ENCODE assay signal across 8 cellular contexts in genomic region chr14:68792830-68793733, GRCh38. TPM values are rescaled to one million over a fixed set of nuclear protein-coding genes. Genes with fewer than 3 reads are reported as not detected.
DNase-seq lines count a peak whose midpoint lies in the region; ATAC-seq and TF ChIP-seq lines count a peak whose summit lies in the region.

TSS of gene ZFP36L1 (minus strand) at chr14:68793067. CDS start at chr14:68792938, 129 bp downstream.

- no TSS peak for BruUV-seq in PC-3 (replicated peaks; lab: Mats Ljungman, UMichigan)

- H3K4me3 Mint-ChIP-seq in activated T-cell treated with anti-CD3 and anti-CD28 coated beads, Interleukin-2, amount 50 U/mL, for 72 hours = peak within 1 kb of the TSS; percentile 91 to 96

- peaks cover 35% of the 10 kb centered on the region for H3K36me3 ChIP-seq in PC-3 (ENCODE audit: low read depth, low read length)
- peaks cover 22 to 46% of the 10 kb centered on the region in 2 donors for H3K36me3 ChIP-seq in muscle layer of duodenum (ENCODE audit: control insufficient read depth in 1 of 2, insufficient read depth in 2 of 2, low read length in 2 of 2)

- CTCF ChIA-PET in PC-3 (lab: Charles Lee) = interaction anchor here (0.5 to 1.0 kb wide), 4 partner anchors 23 to 543 kb away, joined by 3 to 11 read pairs (median 7); no protein-coding TSS in a partner anchor

- peak within 1 kb of the TSS; percentile 86 for H3K4me2 ChIP-seq in PC-3 (ENCODE audit: low read length)

- peak within 1 kb of the TSS; percentile 90 for H3K4me3 ChIP-seq in PC-3 (ENCODE audit: low read length)
- peak within 1 kb of the TSS; percentile 99 to 100 for H3K4me3 ChIP-seq in muscle layer of duodenum (ENCODE audit: low read depth in 1 of 2, low read length in 2 of 2)

- H3K4me1 Mint-ChIP-seq in activated T-cell treated with anti-CD3 and anti-CD28 coated beads, Interleukin-2, amount 50 U/mL, for 72 hours (ENCODE audit: low read depth) = peaks cover 54% of the 10 kb centered on the region

- H3K9me3 Mint-ChIP-seq in activated T-cell treated with anti-CD3 and anti-CD28 coated beads, Interleukin-2, amount 50 U/mL, for 72 hours = no peaks in the 10 kb centered on the region

- peaks cover 38% of the 10 kb centered on the region for H3K4me1 ChIP-seq in PC-3 (ENCODE audit: insufficient read depth, low read length)
- peaks cover 0 to 5% of the 10 kb centered on the region in 2 donors for H3K4me1 ChIP-seq in muscle layer of duodenum (ENCODE audit: control insufficient read depth in 1 of 2, insufficient read depth in 2 of 2, low read length in 2 of 2)

- peak within 1 kb of the TSS; percentile 97 for H3K9ac ChIP-seq in PC-3 (ENCODE audit: low read length)

- no peaks in the 10 kb centered on the region for H3K27me3 ChIP-seq in PC-3 (ENCODE audit: low read length)
- H3K27me3 ChIP-seq in muscle layer of duodenum (ENCODE audit: low read depth, low read length) = no peaks in the 10 kb centered on the region

- H3K9me3 ChIP-seq in PC-3 (ENCODE audit: low read length) (no peaks in the 10 kb centered on the region), muscle layer of duodenum (ENCODE audit: control insufficient read depth in 1 of 2, low read length in 2 of 2) (no peaks in the 10 kb centered on the region)

- H3K27me3 Mint-ChIP-seq in activated T-cell treated with anti-CD3 and anti-CD28 coated beads, Interleukin-2, amount 50 U/mL, for 72 hours (ENCODE audit: low read depth) = no peaks in the 10 kb centered on the region

- TF ChIP-seq CTCF in PC-3 (conservative IDR thresholded peaks at IDR 0.05; ENCODE audit: low read depth, low read length) = no peak

- H3K36me3 Mint-ChIP-seq in activated T-cell treated with anti-CD3 and anti-CD28 coated beads, Interleukin-2, amount 50 U/mL, for 72 hours (ENCODE audit: insufficient read depth in 2 of 2) = peaks cover 29 to 32% of the 10 kb centered on the region in 2 donors

- DNase-seq in NCI-H1417 (lab: John Stamatoyannopoulos, UW) = peak in 2 of 3 experiments; percentile 45 to 55
- DNase-seq in NCI-H1417 treated with DMSO at 0.1 percent for 48 hours (lab: John Stamatoyannopoulos, UW) = no peak
- peak; percentile 93 for DNase-seq in PC-3
- DNase-seq in activated T-cell treated with anti-CD3 and anti-CD28 coated beads, Interleukin-2, amount 50 U/mL, for 72 hours = peak; percentile 88
- DNase-seq in stimulated activated CD8-positive, alpha-beta memory T cell treated with anti-CD3 and anti-CD28 coated beads, Interleukin-7, amount 100 ng/mL, for 1 hour (ENCODE audit: low read depth in 2 of 2) = peak; percentile 84 to 86

- H3K27ac Mint-ChIP-seq in activated T-cell treated with anti-CD3 and anti-CD28 coated beads, Interleukin-2, amount 50 U/mL, for 72 hours = peak within 1 kb of the TSS; percentile 98

- intact Hi-C loops in PC-3 (cut with micrococcal nuclease) = loop anchor here (1.0 to 10.0 kb wide), 6 partner anchors 23 to 858 kb away; no protein-coding TSS in a partner anchor

- no peaks in the 10 kb centered on the region for H3F3A ChIP-seq in PC-3 (ENCODE audit: low read length, unreplicated experiment)

- H3K27ac ChIP-seq in PC-3 (ENCODE audit: low read length) = peak within 1 kb of the TSS; percentile 97
- H3K27ac ChIP-seq in muscle layer of duodenum (ENCODE audit: low read length) = peak within 1 kb of the TSS; percentile 100

- peaks cover 36% of the 10 kb centered on the region for H4K20me1 ChIP-seq in PC-3 (ENCODE audit: low read length)

- H2AFZ ChIP-seq in PC-3 (ENCODE audit: low read length) = peak within 1 kb of the TSS; percentile 91

- peaks cover 76% of the 10 kb centered on the region for H3K79me2 ChIP-seq in PC-3 (ENCODE audit: low read length)

- peak; percentile 32 for ATAC-seq in HG03159 (IDR thresholded peaks at IDR 0.05; ENCODE audit: unreplicated experiment)
- peak; percentile 9 for ATAC-seq in PC-3
- ATAC-seq in activated T-cell treated with anti-CD3 and anti-CD28 coated beads, Interleukin-2, amount 50 U/mL, for 72 hours (replicated peaks in 1 of 2) = peak; percentile 19 to 33
- peak; percentile 59 for ATAC-seq in esophagus mucosa

- POLR2A ChIA-PET in PC-3 (lab: Charles Lee; ENCODE audit: unreplicated experiment) = interaction anchor here (0.6 to 1.5 kb wide), 34 partner anchors 9 to 1090 kb away, joined by 3 to 55 read pairs (median 6); partner anchors contain the start of genes ACTN1 and ZFYVE26

- H3K9me2 ChIP-seq in PC-3 (replicated peaks; ENCODE audit: low read length) = no peaks in the 10 kb centered on the region

RNA-seq across cellular contexts. Expression of gene ZFP36L1, which starts in this region (rescaled TPM):
- total RNA-seq in PC-3 (2014; rRNA removed) (63.1 and 79.7 TPM in 2 replicates), esophagus mucosa (151 TPM)
- 10 to 100 TPM; 95.0 TPM for total RNA-seq in activated T-cell treated with anti-CD3 and anti-CD28 coated beads, Interleukin-2, amount 50 U/mL, for 72 hours

Comparison
In these comparisons a context has a peak if more than half of its experiments do, and no peak if none do; other contexts are left out.
1. ATAC-seq: peak in every context shown above with its lines; median percentile 59 in esophagus mucosa; 32 in HG03159; 26 in activated T-cell treated with anti-CD3 and anti-CD28 coated beads, Interleukin-2, amount 50 U/mL, for 72 hours; 9 in PC-3.